ENCODE assay signal across 8 cellular contexts in genomic region chrX:154515803-154516654, GRCh38. TPM values are rescaled to one million over a fixed set of nuclear protein-coding genes. Genes with fewer than 3 reads are reported as not detected.
DNase-seq lines count a peak whose midpoint lies in the region; ATAC-seq and TF ChIP-seq lines count a peak whose summit lies in the region.

Gene FAM3A, minus strand, starts transcription at chrX:154516232. Its CDS starts 460 bp downstream, at chrX:154515772.

- peaks cover 12% of the 10 kb centered on the region; the same call in 1 of the 2 replicates for H3K4me1 ChIP-seq in HUES48 (ENCODE audit: control insufficient read depth, insufficient read depth, low read length)
- no peaks in the 10 kb centered on the region for H3K4me1 ChIP-seq in endodermal cell (ENCODE audit: control insufficient read depth, insufficient read depth, low read length)

- WGBS in endodermal cell (ENCODE audit: insufficient coverage in 1 of 2, insufficient read length in 1 of 2), 2 experiments: 0% methylated on average over 72 of the region's 72 CpGs; no CpG with 5 or more reads in 1 of the 2 experiments

- peaks cover 2% of the 10 kb centered on the region for H3K36me3 Mint-ChIP-seq in activated CD8-positive, alpha-beta memory T cell treated with anti-CD3 and anti-CD28 coated beads, Interleukin-2, amount 10 ng/mL, durations not matched to agents 7 days and 5 days
- H3K36me3 Mint-ChIP-seq in endodermal cell (ENCODE audit: low read depth): peaks cover 11% of the 10 kb centered on the region
- H3K36me3 Mint-ChIP-seq in mesothelial cell of epicardium: peaks cover 5% of the 10 kb centered on the region

- in situ Hi-C loops in Caki2 (cut with HindIII; ENCODE audit: low pct_unique_long_range_greater_than_20kb, low sequenced_read_pairs): no loop called here

- H3K27me3 Mint-ChIP-seq in activated CD8-positive, alpha-beta memory T cell treated with anti-CD3 and anti-CD28 coated beads, Interleukin-2, amount 10 ng/mL, durations not matched to agents 7 days and 5 days: no peaks in the 10 kb centered on the region
- H3K27me3 Mint-ChIP-seq in endodermal cell (ENCODE audit: insufficient read depth) (no peaks in the 10 kb centered on the region), mesothelial cell of epicardium (ENCODE audit: low read depth) (no peaks in the 10 kb centered on the region)

- H3K9me3 ChIP-seq in HUES48 (ENCODE audit: control insufficient read depth, insufficient read depth, low read length) (peaks cover 20% of the 10 kb centered on the region), endodermal cell (ENCODE audit: control insufficient read depth, low read length) (no peaks in the 10 kb centered on the region)

- H3K4me3 Mint-ChIP-seq in activated CD8-positive, alpha-beta memory T cell treated with anti-CD3 and anti-CD28 coated beads, Interleukin-2, amount 10 ng/mL, durations not matched to agents 7 days and 5 days: peak within 1 kb of the TSS; percentile 81
- peak within 1 kb of the TSS; percentile 68 for H3K4me3 Mint-ChIP-seq in endodermal cell
- H3K4me3 Mint-ChIP-seq in mesothelial cell of epicardium: peak within 1 kb of the TSS; percentile 69

- H3K27me3 ChIP-seq in HUES48 (ENCODE audit: control insufficient read depth, insufficient read depth, low read length): no peaks in the 10 kb centered on the region
- no peaks in the 10 kb centered on the region for H3K27me3 ChIP-seq in endodermal cell (ENCODE audit: control insufficient read depth, insufficient read depth, low read length, poor library complexity, severe bottlenecking)

- no peaks in the 10 kb centered on the region for H3K36me3 ChIP-seq in HUES48 (ENCODE audit: control insufficient read depth, insufficient read depth, low read length)
- H3K36me3 ChIP-seq in endodermal cell (ENCODE audit: control insufficient read depth, insufficient read depth, low read length): no peaks in the 10 kb centered on the region

- CTCF ChIA-PET in activated CD8-positive, alpha-beta memory T cell treated with anti-CD3 and anti-CD28 coated beads, Interleukin-2, amount 10 ng/mL, durations not matched to agents 7 days and 5 days (lab: Charles Lee): interaction anchor here (1.1 to 3.6 kb wide), 3 partner anchors 12 to 26 kb away, joined by 3 to 16 read pairs (median 3); partner anchors contain the start of gene SLC10A3

- no peak for TF ChIP-seq CTCF in endodermal cell (conservative IDR thresholded peaks at IDR 0.05)
- TF ChIP-seq CTCF in mesothelial cell of epicardium (IDR thresholded peaks at IDR 0.05; ENCODE audit: unreplicated experiment): no peak

- peaks cover 26% of the 10 kb centered on the region for H3K4me1 Mint-ChIP-seq in activated CD8-positive, alpha-beta memory T cell treated with anti-CD3 and anti-CD28 coated beads, Interleukin-2, amount 10 ng/mL, durations not matched to agents 7 days and 5 days
- peaks cover 11% of the 10 kb centered on the region for H3K4me1 Mint-ChIP-seq in endodermal cell
- H3K4me1 Mint-ChIP-seq in mesothelial cell of epicardium: peaks cover 20% of the 10 kb centered on the region

- H3K9ac ChIP-seq in HUES48 (ENCODE audit: low read depth, low read length): peak within 1 kb of the TSS; percentile 70
- peak within 1 kb of the TSS; percentile 51 for H3K9ac ChIP-seq in endodermal cell (ENCODE audit: extremely low read depth, low read length, poor library complexity, severe bottlenecking)

- DNase-seq in Caki2 (ENCODE audit: low read depth) (peak; percentile 85), NOMO-1 treated with dmso at 0.1 percent for 144 hours (lab: John Stamatoyannopoulos, UW; ENCODE audit: unreplicated experiment) (peak; percentile 65), endodermal cell (peak; percentile 96), mesothelial cell of epicardium (ENCODE audit: low spot score in 2 of 2, unreplicated experiment in 2 of 2) (peak; percentile 87 to 90)
- peak; percentile 95 for DNase-seq in activated CD8-positive, alpha-beta memory T cell treated with anti-CD3 and anti-CD28 coated beads, Interleukin-2, amount 10 ng/mL, durations not matched to agents 7 days and 5 days
- peak; percentile 73 for DNase-seq in stimulated activated CD8-positive, alpha-beta memory T cell treated with anti-CD3 and anti-CD28 coated beads, Interleukin-15, amount 100 ng/mL, for 24 hours (ENCODE audit: low read depth)

- peak within 1 kb of the TSS; percentile 85 for H3K27ac Mint-ChIP-seq in activated CD8-positive, alpha-beta memory T cell treated with anti-CD3 and anti-CD28 coated beads, Interleukin-2, amount 10 ng/mL, durations not matched to agents 7 days and 5 days
- H3K27ac Mint-ChIP-seq in endodermal cell: peak within 1 kb of the TSS; percentile 94
- H3K27ac Mint-ChIP-seq in mesothelial cell of epicardium: peak within 1 kb of the TSS; percentile 98

- H3K4me3 ChIP-seq in HUES48 (ENCODE audit: low read depth, low read length) (peak within 1 kb of the TSS; percentile 81), endodermal cell (ENCODE audit: low read length) (peak within 1 kb of the TSS; percentile 83)

- peak; percentile 91 for ATAC-seq in GM21381 (IDR thresholded peaks at IDR 0.05; ENCODE audit: unreplicated experiment)
- ATAC-seq in activated CD8-positive, alpha-beta memory T cell treated with anti-CD3 and anti-CD28 coated beads, Interleukin-2, amount 10 ng/mL, durations not matched to agents 7 days and 5 days: peak; percentile 95

- no peaks in the 10 kb centered on the region for H3K9me3 Mint-ChIP-seq in activated CD8-positive, alpha-beta memory T cell treated with anti-CD3 and anti-CD28 coated beads, Interleukin-2, amount 10 ng/mL, durations not matched to agents 7 days and 5 days (ENCODE audit: low read depth)
- peaks cover 47% of the 10 kb centered on the region for H3K9me3 Mint-ChIP-seq in endodermal cell
- peaks cover 10% of the 10 kb centered on the region for H3K9me3 Mint-ChIP-seq in mesothelial cell of epicardium

- H3K27ac ChIP-seq in HUES48 (ENCODE audit: low read depth, low read length) (peak within 1 kb of the TSS; percentile 93), endodermal cell (ENCODE audit: low read depth, low read length) (peak within 1 kb of the TSS; percentile 81)

RNA-seq across cellular contexts. Expression of gene FAM3A, which starts in this region (rescaled TPM):
- 32.5 and 47.1 TPM in 2 replicates for total RNA-seq in Caki2 (2014; rRNA removed; shearing (Covaris generic); ENCODE audit: low replicate concordance)
- 10 to 100 TPM; 21.5 to 31.7 TPM for total RNA-seq in activated CD8-positive, alpha-beta memory T cell treated with anti-CD3 and anti-CD28 coated beads, Interleukin-2, amount 10 ng/mL, durations not matched to agents 7 days and 5 days
- total RNA-seq in endodermal cell (10 to 100 TPM; 23.6 to 24.3 TPM), mesothelial cell of epicardium (39.1 to 42.9 TPM (median 41.1 TPM) in 3 replicates)
- 27.7 TPM for polyA plus RNA-seq in endodermal cell (2013, experiment 1 of 2)
- 26.2 TPM for polyA plus RNA-seq in endodermal cell (2013, experiment 2 of 2)

Comparison
In these comparisons a context has a peak if more than half of its experiments do, and no peak if none do; other contexts are left out.
1. Peak in every context shown above with its lines: DNase-seq, ATAC-seq, H3K4me3 ChIP-seq and H3K27ac ChIP-seq.